In the genomic region with DNA sequence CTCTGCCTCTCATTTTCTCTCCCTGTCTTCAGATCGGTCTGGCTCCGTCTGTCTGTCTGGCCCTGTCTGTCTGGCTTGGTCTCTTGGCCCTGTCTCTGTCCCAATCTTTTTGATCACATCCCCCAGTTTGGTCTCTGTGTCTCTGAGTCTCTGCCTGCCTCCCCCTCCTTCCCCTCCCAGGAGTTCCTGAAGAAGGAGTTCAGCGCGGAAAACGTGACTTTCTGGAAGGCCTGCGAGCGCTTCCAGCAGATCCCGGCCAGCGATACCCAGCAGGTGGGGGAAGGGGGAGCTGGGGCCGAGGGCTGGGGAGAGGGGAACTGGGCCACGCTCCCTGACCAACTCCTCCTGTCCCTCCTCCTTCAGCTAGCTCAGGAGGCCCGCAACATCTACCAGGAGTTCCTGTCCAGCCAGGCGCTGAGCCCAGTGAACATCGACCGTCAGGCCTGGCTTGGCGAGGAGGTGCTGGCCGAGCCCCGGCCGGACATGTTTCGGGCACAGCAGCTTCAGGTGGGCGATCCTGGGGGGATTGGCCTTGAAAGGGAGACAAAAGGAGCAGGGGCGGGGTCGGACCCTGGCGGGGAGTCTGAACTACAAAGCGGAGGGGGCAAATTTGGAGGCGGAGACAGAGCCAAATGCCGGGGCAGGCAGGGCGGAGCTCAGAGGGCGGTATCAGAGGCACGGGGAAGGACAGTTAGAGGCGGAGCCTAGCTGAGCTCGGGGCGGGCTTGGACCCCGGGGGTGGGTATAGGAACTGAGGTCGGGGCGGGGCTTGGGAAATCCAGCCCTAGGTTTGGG, we compare ENCODE assay signal across 8 cellular contexts. TPM values are rescaled to one million over a fixed set of nuclear protein-coding genes. Genes with fewer than 3 reads are reported as not detected.
DNase-seq lines count a peak whose midpoint lies in the region; ATAC-seq and FAIRE-seq lines count a peak whose summit lies in the region.

No MANE protein-coding gene starts in this region.

- H3K4me3 Mint-ChIP-seq in activated CD4-positive, alpha-beta T cell treated with anti-CD3 and anti-CD28 coated beads, Interleukin-2, amount 10 ng/mL, durations not matched to agents 24 days and 14 days: no peak overlapping the region

- peaks cover 36% of the 10 kb centered on the region for H3K36me3 Mint-ChIP-seq in activated CD4-positive, alpha-beta T cell treated with anti-CD3 and anti-CD28 coated beads, Interleukin-2, amount 10 ng/mL, durations not matched to agents 24 days and 14 days (ENCODE audit: low read depth)

- no peak for ATAC-seq in GM18519 (IDR thresholded peaks at IDR 0.05; ENCODE audit: low FRiP score, unreplicated experiment)

- DNase-seq in Daoy (ENCODE audit: low read depth): peak; percentile 78
- DNase-seq in SK-N-DZ (ENCODE audit: low spot score): peak; percentile 93
- peak; percentile 76 to 85 for DNase-seq in frontal cortex (ENCODE audit: low spot score in 2 of 2)
- peak; percentile 31 for DNase-seq in non-pigmented ciliary epithelial cell (ENCODE audit: low read depth)
- DNase-seq in activated CD4-positive, alpha-beta T cell treated with anti-CD3 and anti-CD28 coated beads, Interleukin-2, amount 10 ng/mL, durations not matched to agents 24 days and 14 days: no peak
- no peak for DNase-seq in activated T-cell treated with anti-CD3 and anti-CD28 coated beads, Interleukin-2, amount 50 U/mL, for 1 hour
- no peak for DNase-seq in AML-193 (lab: John Stamatoyannopoulos, UW)

- no peaks in the 10 kb centered on the region for H3K9me3 Mint-ChIP-seq in activated CD4-positive, alpha-beta T cell treated with anti-CD3 and anti-CD28 coated beads, Interleukin-2, amount 10 ng/mL, durations not matched to agents 24 days and 14 days

- FAIRE-seq in frontal cortex (lab: Jason Lieb, UNC): no peak

- H3K27me3 Mint-ChIP-seq in activated CD4-positive, alpha-beta T cell treated with anti-CD3 and anti-CD28 coated beads, Interleukin-2, amount 10 ng/mL, durations not matched to agents 24 days and 14 days: no peaks in the 10 kb centered on the region

- intact Hi-C loops in activated CD4-positive, alpha-beta T cell treated with anti-CD3 and anti-CD28 coated beads, Interleukin-2, amount 10 ng/mL, durations not matched to agents 24 days and 14 days (cut with micrococcal nuclease): no loop called here

- no peak overlapping the region for H3K27ac Mint-ChIP-seq in activated CD4-positive, alpha-beta T cell treated with anti-CD3 and anti-CD28 coated beads, Interleukin-2, amount 10 ng/mL, durations not matched to agents 24 days and 14 days

- H3K4me1 Mint-ChIP-seq in activated CD4-positive, alpha-beta T cell treated with anti-CD3 and anti-CD28 coated beads, Interleukin-2, amount 10 ng/mL, durations not matched to agents 24 days and 14 days: peaks cover 52% of the 10 kb centered on the region

RNA-seq across cellular contexts. Expression of gene RGS14, which starts 9.0 kb away (rescaled TPM):
- 18.1 and 30.5 TPM in 2 replicates for total RNA-seq in Daoy (2014; rRNA removed; shearing (Covaris generic))
- 20.8 and 55.9 TPM in 2 replicates for polyA plus RNA-seq in SK-N-DZ (2014; cell fraction: cytosol; rRNA removed)
- 62.5 and 74.6 TPM in 2 replicates for polyA plus RNA-seq in SK-N-DZ (2014; cell fraction: nucleus; rRNA removed)
- total RNA-seq in frontal cortex: 7.7 TPM
- 45.3 and 49.3 TPM in 2 replicates for total RNA-seq in activated CD4-positive, alpha-beta T cell treated with anti-CD3 and anti-CD28 coated beads, Interleukin-2, amount 10 ng/mL, durations not matched to agents 24 days and 14 days

RNA-seq across cellular contexts. Expression of gene LMAN2, which starts 15.3 kb away (rescaled TPM):
- 269 and 285 TPM in 2 replicates for total RNA-seq in Daoy (2014; rRNA removed; shearing (Covaris generic))
- 222 and 238 TPM in 2 replicates for polyA plus RNA-seq in SK-N-DZ (2014; cell fraction: cytosol; rRNA removed)
- polyA plus RNA-seq in SK-N-DZ (2014; cell fraction: nucleus; rRNA removed): 130 and 183 TPM in 2 replicates
- total RNA-seq in frontal cortex: 88.9 TPM
- 105 and 108 TPM in 2 replicates for total RNA-seq in activated CD4-positive, alpha-beta T cell treated with anti-CD3 and anti-CD28 coated beads, Interleukin-2, amount 10 ng/mL, durations not matched to agents 24 days and 14 days

RNA-seq across cellular contexts. Expression of gene SLC34A1, which starts 17.5 kb away (rescaled TPM):
- not detected in 2 replicates for total RNA-seq in Daoy (2014; rRNA removed; shearing (Covaris generic))
- not detected in 2 replicates for polyA plus RNA-seq in SK-N-DZ (2014; cell fraction: cytosol; rRNA removed)
- polyA plus RNA-seq in SK-N-DZ (2014; cell fraction: nucleus; rRNA removed): not detected in 2 replicates
- not detected for total RNA-seq in frontal cortex
- not detected in 2 replicates for total RNA-seq in activated CD4-positive, alpha-beta T cell treated with anti-CD3 and anti-CD28 coated beads, Interleukin-2, amount 10 ng/mL, durations not matched to agents 24 days and 14 days

RNA-seq across cellular contexts. Expression of gene PFN3, which starts 33.7 kb away (rescaled TPM):
- total RNA-seq in Daoy (2014; rRNA removed; shearing (Covaris generic)): not detected in 2 replicates
- not detected in 2 replicates for polyA plus RNA-seq in SK-N-DZ (2014; cell fraction: cytosol; rRNA removed)
- polyA plus RNA-seq in SK-N-DZ (2014; cell fraction: nucleus; rRNA removed): not detected in 2 replicates
- total RNA-seq in frontal cortex: 0.82 TPM
- total RNA-seq in activated CD4-positive, alpha-beta T cell treated with anti-CD3 and anti-CD28 coated beads, Interleukin-2, amount 10 ng/mL, durations not matched to agents 24 days and 14 days: not detected in 2 replicates

RNA-seq across cellular contexts. Expression of gene F12, which starts 42.6 kb away (rescaled TPM):
- total RNA-seq in Daoy (2014; rRNA removed; shearing (Covaris generic)): 8.6 and 9.6 TPM in 2 replicates
- 28.3 and 33.5 TPM in 2 replicates for polyA plus RNA-seq in SK-N-DZ (2014; cell fraction: cytosol; rRNA removed)
- 28.9 and 40.2 TPM in 2 replicates for polyA plus RNA-seq in SK-N-DZ (2014; cell fraction: nucleus; rRNA removed)
- total RNA-seq in frontal cortex: 2.4 TPM
- total RNA-seq in activated CD4-positive, alpha-beta T cell treated with anti-CD3 and anti-CD28 coated beads, Interleukin-2, amount 10 ng/mL, durations not matched to agents 24 days and 14 days: 2.7 and 2.8 TPM in 2 replicates

Comparison
In these comparisons a context has a peak if more than half of its experiments do, and no peak if none do; other contexts are left out.
1. DNase-seq: peak in Daoy (single experiment), SK-N-DZ (single experiment), frontal cortex (2 of 2) and non-pigmented ciliary epithelial cell (single experiment); none in activated CD4-positive, alpha-beta T cell treated with anti-CD3 and anti-CD28 coated beads, Interleukin-2, amount 10 ng/mL, durations not matched to agents 24 days and 14 days (single experiment), activated T-cell treated with anti-CD3 and anti-CD28 coated beads, Interleukin-2, amount 50 U/mL, for 1 hour (single experiment) and AML-193 (0 of 2).